In genomic region chr7:97998146-97998545, GRCh38 we compare ENCODE assay signal across 2 cellular contexts. TPM values are rescaled to one million over a fixed set of nuclear protein-coding genes. Genes with fewer than 3 reads are reported as not detected.
"Had no signal": no experiment of that assay in that cellular context is flagged by ENCODE, and none has a peak within 500 bp of the region (broad histone marks: within the 10 kb centered on the region; RNA-seq: fewer than 3 reads in every experiment).

No MANE protein-coding gene starts in this region.

RNA-seq across cellular contexts. Expression of gene OCM2, which starts 8.2 kb away (rescaled TPM):
- total RNA-seq: G401, GM12878 had no signal
- polyA plus RNA-seq: GM12878 had no signal
